ENCODE assay signal across 12 cellular contexts in genomic region chr6:14382381-14383236, GRCh38.
DNase-seq lines count a peak whose midpoint lies in the region; ATAC-seq and TF ChIP-seq lines count a peak whose summit lies in the region.
"Had no signal": no experiment of that assay in that cellular context is flagged by ENCODE, and none has a peak within 500 bp of the region (broad histone marks: within the 10 kb centered on the region; RNA-seq: fewer than 3 reads in every experiment).

No MANE protein-coding gene starts in this region.

- no peak for DNase-seq in CD14-positive monocyte (ENCODE audit: low spot score)
- no peak for DNase-seq in activated naive CD8-positive, alpha-beta T cell treated with anti-CD3 and anti-CD28 coated beads, Interleukin-2, amount 50 U/mL, for 24 hours
- DNase-seq in NCI-H226 = no peak
- DNase-seq in right atrium auricular region (ENCODE audit: low spot score) = no peak
- DNase-seq: activated CD8-positive, alpha-beta memory T cell treated with anti-CD3 and anti-CD28 coated beads, Interleukin-2, amount 50 U/mL, for 48 hours; kidney glomerular epithelial cell; stimulated activated CD4-positive, alpha-beta T cell treated with anti-CD3 and anti-CD28 coated beads, Interleukin-2, amount 100 ng/mL, for 24 hours had no signal

- peak overlapping the region; percentile 91 for H3K27ac ChIP-seq in HUES64 (ENCODE audit: low read depth, low read length)
- H3K27ac ChIP-seq in right atrium auricular region = no peak overlapping the region
- H3K27ac ChIP-seq: C4-2B had no signal

- H3K4me3 ChIP-seq in HUES64 (ENCODE audit: low read length) = no peak overlapping the region
- H3K4me3 ChIP-seq in right atrium auricular region = no peak overlapping the region

- WGBS in HUES64 = 48% methylated on average over 7 of the region's 7 CpGs

- H3K36me3 Mint-ChIP-seq in CD14-positive monocyte = no peaks in the 10 kb centered on the region
- no peaks in the 10 kb centered on the region for H3K36me3 Mint-ChIP-seq in activated naive CD8-positive, alpha-beta T cell treated with anti-CD3 and anti-CD28 coated beads, Interleukin-2, amount 50 U/mL, for 24 hours (ENCODE audit: low read depth)

- peak; percentile 60 for ATAC-seq in GM21381 (IDR thresholded peaks at IDR 0.05; ENCODE audit: unreplicated experiment)
- peak; percentile 55 for ATAC-seq in activated naive CD8-positive, alpha-beta T cell treated with anti-CD3 and anti-CD28 coated beads, Interleukin-2, amount 50 U/mL, for 24 hours
- no peak for ATAC-seq in HG03139 (IDR thresholded peaks at IDR 0.05; ENCODE audit: unreplicated experiment)
- no peak for ATAC-seq in HG02938 (IDR thresholded peaks at IDR 0.05; ENCODE audit: unreplicated experiment)

- H3K4me1 ChIP-seq in HUES64 (ENCODE audit: insufficient read depth, low read length) (peaks cover 65% of the 10 kb centered on the region), right atrium auricular region (no peaks in the 10 kb centered on the region)

- H3K9me3 ChIP-seq in HUES64 (ENCODE audit: insufficient read depth, low read depth, low read length) (peaks cover 11% of the 10 kb centered on the region), right atrium auricular region (no peaks in the 10 kb centered on the region)

- no peak for TF ChIP-seq CTCF in CD14-positive monocyte (IDR thresholded peaks at IDR 0.05)
- TF ChIP-seq CTCF in right atrium auricular region (IDR thresholded peaks at IDR 0.05) = no peak

- no peaks in the 10 kb centered on the region for H3K27me3 ChIP-seq in HUES64 (ENCODE audit: insufficient read depth, low read length)
- no peaks in the 10 kb centered on the region for H3K27me3 ChIP-seq in right atrium auricular region

- no peak overlapping the region for H3K4me3 Mint-ChIP-seq in CD14-positive monocyte
- no peak overlapping the region for H3K4me3 Mint-ChIP-seq in activated naive CD8-positive, alpha-beta T cell treated with anti-CD3 and anti-CD28 coated beads, Interleukin-2, amount 50 U/mL, for 24 hours

- H3K36me3 ChIP-seq in HUES64 (ENCODE audit: insufficient read depth, low read length) (peaks cover 4% of the 10 kb centered on the region; the same call in 1 of the 2 replicates), right atrium auricular region (no peaks in the 10 kb centered on the region)

- intact Hi-C loops in CD14-positive monocyte (cut with micrococcal nuclease) = no loop called here

- peak overlapping the region in 6 of 7 donors; percentile 78 to 92 (median 86) for H3K27ac Mint-ChIP-seq in CD14-positive monocyte
- H3K27ac Mint-ChIP-seq in activated naive CD8-positive, alpha-beta T cell treated with anti-CD3 and anti-CD28 coated beads, Interleukin-2, amount 50 U/mL, for 24 hours = no peak overlapping the region

- H3K4me1 Mint-ChIP-seq in CD14-positive monocyte = peaks cover 44% of the 10 kb centered on the region
- peaks cover 52% of the 10 kb centered on the region for H3K4me1 Mint-ChIP-seq in activated naive CD8-positive, alpha-beta T cell treated with anti-CD3 and anti-CD28 coated beads, Interleukin-2, amount 50 U/mL, for 24 hours

- peaks cover 0 to 4% (median 2%) of the 10 kb centered on the region in 7 donors for H3K9me3 Mint-ChIP-seq in CD14-positive monocyte
- no peaks in the 10 kb centered on the region for H3K9me3 Mint-ChIP-seq in activated naive CD8-positive, alpha-beta T cell treated with anti-CD3 and anti-CD28 coated beads, Interleukin-2, amount 50 U/mL, for 24 hours

- H3K9ac ChIP-seq in HUES64 (ENCODE audit: low read depth, low read length) = peak overlapping the region; percentile 27

- H3K27me3 Mint-ChIP-seq in CD14-positive monocyte (ENCODE audit: low read depth in 3 of 3) = peaks cover 0 to 2% (median 0%) of the 10 kb centered on the region in 3 donors
- H3K27me3 Mint-ChIP-seq in activated naive CD8-positive, alpha-beta T cell treated with anti-CD3 and anti-CD28 coated beads, Interleukin-2, amount 50 U/mL, for 24 hours = no peaks in the 10 kb centered on the region

Comparison
In these comparisons a context has a peak if more than half of its experiments do, and no peak if none do; other contexts are left out.
1. ATAC-seq: peak in GM21381 (single experiment) and activated naive CD8-positive, alpha-beta T cell treated with anti-CD3 and anti-CD28 coated beads, Interleukin-2, amount 50 U/mL, for 24 hours (single experiment); none in HG03139 (single experiment) and HG02938 (single experiment).